In genomic region chr2:235702186-235702585, GRCh38 we compare ENCODE assay signal across 1 cellular context.
TF ChIP-seq lines count a peak whose summit lies in the region.

No MANE protein-coding gene starts in this region.

TF ChIP-seq in HCT116, 20 proteins besides CTCF, POLR2A, EP300 and RAD21 (continued from another document):
- no peak for TF ChIP-seq REST (IDR thresholded peaks at IDR 0.05; ENCODE audit: low read depth)
- no peak for TF ChIP-seq ZFX (IDR thresholded peaks at IDR 0.05)
- TF ChIP-seq CBX3 (IDR thresholded peaks at IDR 0.05; ENCODE audit: low read depth), result no peak
- TF ChIP-seq ZNF274 (IDR thresholded peaks at IDR 0.05; ENCODE audit: low read depth, low read length), result no peak
- TF ChIP-seq, protein P1, sequence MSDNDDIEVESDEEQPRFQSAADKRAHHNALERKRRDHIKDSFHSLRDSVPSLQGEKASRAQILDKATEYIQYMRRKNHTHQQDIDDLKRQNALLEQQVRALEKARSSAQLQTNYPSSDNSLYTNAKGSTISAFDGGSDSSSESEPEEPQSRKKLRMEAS (IDR thresholded peaks at IDR 0.05), result no peak
- TF ChIP-seq ELF1 (IDR thresholded peaks at IDR 0.05; ENCODE audit: borderline replicate concordance, low read depth), result no peak
- TF ChIP-seq EZH2 (IDR thresholded peaks at IDR 0.05), result no peak
- TF ChIP-seq, protein P2, sequence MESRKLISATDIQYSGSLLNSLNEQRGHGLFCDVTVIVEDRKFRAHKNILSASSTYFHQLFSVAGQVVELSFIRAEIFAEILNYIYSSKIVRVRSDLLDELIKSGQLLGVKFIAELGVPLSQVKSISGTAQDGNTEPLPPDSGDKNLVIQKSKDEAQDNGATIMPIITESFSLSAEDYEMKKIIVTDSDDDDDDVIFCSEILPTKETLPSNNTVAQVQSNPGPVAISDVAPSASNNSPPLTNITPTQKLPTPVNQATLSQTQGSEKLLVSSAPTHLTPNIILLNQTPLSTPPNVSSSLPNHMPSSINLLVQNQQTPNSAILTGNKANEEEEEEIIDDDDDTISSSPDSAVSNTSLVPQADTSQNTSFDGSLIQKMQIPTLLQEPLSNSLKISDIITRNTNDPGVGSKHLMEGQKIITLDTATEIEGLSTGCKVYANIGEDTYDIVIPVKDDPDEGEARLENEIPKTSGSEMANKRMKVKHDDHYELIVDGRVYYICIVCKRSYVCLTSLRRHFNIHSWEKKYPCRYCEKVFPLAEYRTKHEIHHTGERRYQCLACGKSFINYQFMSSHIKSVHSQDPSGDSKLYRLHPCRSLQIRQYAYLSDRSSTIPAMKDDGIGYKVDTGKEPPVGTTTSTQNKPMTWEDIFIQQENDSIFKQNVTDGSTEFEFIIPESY (IDR thresholded peaks at IDR 0.05; ENCODE audit: extremely low read depth, insufficient replicate concordance, low read length), result no peak
